9 cellular contexts compared by ENCODE assay signal in genomic region chr7:30136339-30136738, GRCh38. TPM values are rescaled to one million over a fixed set of nuclear protein-coding genes. Genes with fewer than 3 reads are reported as not detected.
DNase-seq lines count a peak whose midpoint lies in the region; ATAC-seq, FAIRE-seq and TF ChIP-seq lines count a peak whose summit lies in the region.
"Had no signal": no experiment of that assay in that cellular context is flagged by ENCODE, and none has a peak within 500 bp of the region (broad histone marks: within the 10 kb centered on the region; RNA-seq: fewer than 3 reads in every experiment).

No MANE protein-coding gene starts in this region.

- H3K9me3 ChIP-seq in A549, result no peaks in the 10 kb centered on the region

- 88% methylated on average over 24 of the region's 24 CpGs for WGBS in A549 (ENCODE audit: missing lambda C conversion rate)

- H3K4me1 ChIP-seq in A549, result peaks cover 4% of the 10 kb centered on the region; the same call in 1 of the 3 replicates

- no peak for TF ChIP-seq EP300 in A549 (IDR thresholded peaks at IDR 0.05)

- FAIRE-seq in A549 (lab: Jason Lieb, UNC) (no peak), D721Med (lab: Jason Lieb, UNC) (no peak)
- FAIRE-seq: colon had no signal

- H3K4me3 ChIP-seq in A549, result peak overlapping the region; percentile 86
- peak overlapping the region; percentile 96 for H3K4me3 ChIP-seq in HL-60 (replicated peaks; ENCODE audit: insufficient read depth, low read length)

- H3K4me1 Mint-ChIP-seq in central memory CD8-positive, alpha-beta T cell, result peaks cover 5% of the 10 kb centered on the region
- peaks cover 14% of the 10 kb centered on the region for H3K4me1 Mint-ChIP-seq in mesothelial cell of epicardium

- CTCF ChIA-PET in A549 (lab: Yijun Ruan, JAX), result interaction anchor here (1.0 to 1.5 kb wide), 3 partner anchors 18 to 215 kb away, joined by 3 to 7 read pairs (median 3); no protein-coding TSS in a partner anchor

- peak overlapping the region; percentile 90 for H3K27ac Mint-ChIP-seq in central memory CD8-positive, alpha-beta T cell (ENCODE audit: low read depth)
- no peak overlapping the region for H3K27ac Mint-ChIP-seq in mesothelial cell of epicardium

- DNase-seq in A549 (ENCODE audit: low read depth in 1 of 2, low spot score in 1 of 2) (no peak), HL-60 (ENCODE audit: low read depth in 1 of 2, low spot score in 1 of 2) (no peak), mesothelial cell of epicardium (ENCODE audit: low spot score in 2 of 2, unreplicated experiment in 2 of 2) (no peak), pons (ENCODE audit: low spot score) (no peak), NCI-H510A treated with DMSO at 0.1 percent for 48 hours (lab: John Stamatoyannopoulos, UW) (no peak), D721Med (ENCODE audit: insufficient read length, low spot score) (no peak)
- DNase-seq in central memory CD8-positive, alpha-beta T cell (ENCODE audit: low spot score in 2 of 2), result no peak

- TF ChIP-seq CTCF in A549 (IDR thresholded peaks at IDR 0.05), result no peak
- no peak for TF ChIP-seq CTCF in HL-60 (IDR thresholded peaks at IDR 0.05; ENCODE audit: insufficient read depth, low read length)
- no peak for TF ChIP-seq CTCF in mesothelial cell of epicardium (IDR thresholded peaks at IDR 0.05; ENCODE audit: unreplicated experiment)
- no peak for TF ChIP-seq CTCF in D721Med (IDR thresholded peaks at IDR 0.05; ENCODE audit: insufficient read depth, missing control alignments)

- peak overlapping the region; percentile 80 for H3K4me2 ChIP-seq in A549

- ATAC-seq in A549, result no peak
- no peak for ATAC-seq in central memory CD8-positive, alpha-beta T cell (replicated peaks; ENCODE audit: extremely low read depth, poor library complexity, severe bottlenecking)
- no peak for ATAC-seq in GM21723 (IDR thresholded peaks at IDR 0.05; ENCODE audit: unreplicated experiment)

- TF ChIP-seq POLR2A in A549 (IDR thresholded peaks at IDR 0.05; ENCODE audit: low read length), result no peak

- H3K27ac ChIP-seq in A549 (peak overlapping the region; percentile 69 to 87; a peak in 5 of 6 replicates), HL-60 (replicated peaks) (peak overlapping the region; percentile 82)

- H3K27me3 Mint-ChIP-seq in central memory CD8-positive, alpha-beta T cell, result no peaks in the 10 kb centered on the region
- H3K27me3 Mint-ChIP-seq in mesothelial cell of epicardium (ENCODE audit: low read depth), result peaks cover 6% of the 10 kb centered on the region

- H3K27me3 ChIP-seq in HL-60 (ENCODE audit: insufficient read depth, poor library complexity, severe bottlenecking), result no peaks in the 10 kb centered on the region

- POLR2A ChIA-PET in A549 (lab: Yijun Ruan, JAX), result no interaction called here

- H3K4me3 Mint-ChIP-seq in central memory CD8-positive, alpha-beta T cell, result peak overlapping the region; percentile 90
- H3K4me3 Mint-ChIP-seq in mesothelial cell of epicardium, result peak overlapping the region; percentile 91

- no peak for TF ChIP-seq RAD21 in A549 (conservative IDR thresholded peaks at IDR 0.05 in 1 of 2, IDR thresholded peaks at IDR 0.05 in 1 of 2)

- peaks cover 15% of the 10 kb centered on the region for H3K36me3 Mint-ChIP-seq in central memory CD8-positive, alpha-beta T cell (ENCODE audit: insufficient read depth)
- H3K36me3 Mint-ChIP-seq in mesothelial cell of epicardium, result no peaks in the 10 kb centered on the region

- no peaks in the 10 kb centered on the region for H3K9me3 Mint-ChIP-seq in central memory CD8-positive, alpha-beta T cell
- H3K9me3 Mint-ChIP-seq in mesothelial cell of epicardium, result no peaks in the 10 kb centered on the region

TF ChIP-seq in A549, 52 proteins besides CTCF, POLR2A, EP300 and RAD21:
- TF ChIP-seq ESRRA (IDR thresholded peaks at IDR 0.05; ENCODE audit: borderline replicate concordance, low read length) (no peak), NR3C1 (IDR thresholded peaks at IDR 0.05) (no peak), HOXB5 (CRISPR knock-in tag; IDR thresholded peaks at IDR 0.05) (no peak), FOXS1 (CRISPR knock-in tag; IDR thresholded peaks at IDR 0.05) (no peak), ZSCAN20 (CRISPR knock-in tag; IDR thresholded peaks at IDR 0.05) (no peak), TFCP2L1 (CRISPR knock-in tag; IDR thresholded peaks at IDR 0.05) (no peak), SMC3 (IDR thresholded peaks at IDR 0.05) (no peak), ZFP36 (IDR thresholded peaks at IDR 0.05; ENCODE audit: borderline replicate concordance, partially characterized antibody) (no peak), ZNF302 (CRISPR knock-in tag; IDR thresholded peaks at IDR 0.05) (no peak), GATA3 (IDR thresholded peaks at IDR 0.05; ENCODE audit: borderline replicate concordance) (no peak), BHLHE40 (IDR thresholded peaks at IDR 0.05; ENCODE audit: low read depth, low read length) (no peak), RCOR1 (IDR thresholded peaks at IDR 0.05; ENCODE audit: low read depth, low read length) (no peak), MYC (IDR thresholded peaks at IDR 0.05; ENCODE audit: borderline replicate concordance, low read length) (no peak), EHMT2 (IDR thresholded peaks at IDR 0.05; ENCODE audit: low read depth) (no peak), NPAS2 (CRISPR knock-in tag; IDR thresholded peaks at IDR 0.05; ENCODE audit: borderline replicate concordance) (no peak)
- TF ChIP-seq, protein P1, sequence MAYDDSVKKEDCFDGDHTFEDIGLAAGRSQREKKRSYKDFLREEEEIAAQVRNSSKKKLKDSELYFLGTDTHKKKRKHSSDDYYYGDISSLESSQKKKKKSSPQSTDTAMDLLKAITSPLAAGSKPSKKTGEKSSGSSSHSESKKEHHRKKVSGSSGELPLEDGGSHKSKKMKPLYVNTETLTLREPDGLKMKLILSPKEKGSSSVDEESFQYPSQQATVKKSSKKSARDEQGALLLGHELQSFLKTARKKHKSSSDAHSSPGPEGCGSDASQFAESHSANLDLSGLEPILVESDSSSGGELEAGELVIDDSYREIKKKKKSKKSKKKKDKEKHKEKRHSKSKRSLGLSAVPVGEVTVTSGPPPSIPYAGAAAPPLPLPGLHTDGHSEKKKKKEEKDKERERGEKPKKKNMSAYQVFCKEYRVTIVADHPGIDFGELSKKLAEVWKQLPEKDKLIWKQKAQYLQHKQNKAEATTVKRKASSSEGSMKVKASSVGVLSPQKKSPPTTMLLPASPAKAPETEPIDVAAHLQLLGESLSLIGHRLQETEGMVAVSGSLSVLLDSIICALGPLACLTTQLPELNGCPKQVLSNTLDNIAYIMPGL (CRISPR knock-in tag; IDR thresholded peaks at IDR 0.05; ENCODE audit: borderline replicate concordance), result no peak
- TF ChIP-seq, protein P2, sequence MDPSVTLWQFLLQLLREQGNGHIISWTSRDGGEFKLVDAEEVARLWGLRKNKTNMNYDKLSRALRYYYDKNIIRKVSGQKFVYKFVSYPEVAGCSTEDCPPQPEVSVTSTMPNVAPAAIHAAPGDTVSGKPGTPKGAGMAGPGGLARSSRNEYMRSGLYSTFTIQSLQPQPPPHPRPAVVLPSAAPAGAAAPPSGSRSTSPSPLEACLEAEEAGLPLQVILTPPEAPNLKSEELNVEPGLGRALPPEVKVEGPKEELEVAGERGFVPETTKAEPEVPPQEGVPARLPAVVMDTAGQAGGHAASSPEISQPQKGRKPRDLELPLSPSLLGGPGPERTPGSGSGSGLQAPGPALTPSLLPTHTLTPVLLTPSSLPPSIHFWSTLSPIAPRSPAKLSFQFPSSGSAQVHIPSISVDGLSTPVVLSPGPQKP (IDR thresholded peaks at IDR 0.05; ENCODE audit: low read depth, low read length), result no peak
- TF ChIP-seq, protein P3, sequence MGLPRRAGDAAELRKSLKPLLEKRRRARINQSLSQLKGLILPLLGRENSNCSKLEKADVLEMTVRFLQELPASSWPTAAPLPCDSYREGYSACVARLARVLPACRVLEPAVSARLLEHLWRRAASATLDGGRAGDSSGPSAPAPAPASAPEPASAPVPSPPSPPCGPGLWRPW (IDR thresholded peaks at IDR 0.05), result no peak
- TF ChIP-seq, protein P4, sequence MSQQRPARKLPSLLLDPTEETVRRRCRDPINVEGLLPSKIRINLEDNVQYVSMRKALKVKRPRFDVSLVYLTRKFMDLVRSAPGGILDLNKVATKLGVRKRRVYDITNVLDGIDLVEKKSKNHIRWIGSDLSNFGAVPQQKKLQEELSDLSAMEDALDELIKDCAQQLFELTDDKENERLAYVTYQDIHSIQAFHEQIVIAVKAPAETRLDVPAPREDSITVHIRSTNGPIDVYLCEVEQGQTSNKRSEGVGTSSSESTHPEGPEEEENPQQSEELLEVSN (IDR thresholded peaks at IDR 0.05; ENCODE audit: borderline replicate concordance, low read depth), result no peak
- TF ChIP-seq, protein P5, sequence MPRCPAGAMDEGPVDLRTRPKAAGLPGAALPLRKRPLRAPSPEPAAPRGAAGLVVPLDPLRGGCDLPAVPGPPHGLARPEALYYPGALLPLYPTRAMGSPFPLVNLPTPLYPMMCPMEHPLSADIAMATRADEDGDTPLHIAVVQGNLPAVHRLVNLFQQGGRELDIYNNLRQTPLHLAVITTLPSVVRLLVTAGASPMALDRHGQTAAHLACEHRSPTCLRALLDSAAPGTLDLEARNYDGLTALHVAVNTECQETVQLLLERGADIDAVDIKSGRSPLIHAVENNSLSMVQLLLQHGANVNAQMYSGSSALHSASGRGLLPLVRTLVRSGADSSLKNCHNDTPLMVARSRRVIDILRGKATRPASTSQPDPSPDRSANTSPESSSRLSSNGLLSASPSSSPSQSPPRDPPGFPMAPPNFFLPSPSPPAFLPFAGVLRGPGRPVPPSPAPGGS (IDR thresholded peaks at IDR 0.05), result no peak

RNA-seq across cellular contexts. Expression of gene MTURN, which starts 1.6 kb away (rescaled TPM):
- polyA plus RNA-seq in A549 (2011; rRNA removed), result 2.5 and 2.7 TPM in 2 replicates
- 1.1 and 1.5 TPM in 2 replicates for polyA plus RNA-seq in A549 (2012; cell fraction: cytosol; rRNA removed)
- 1.2 and 1.5 TPM in 2 replicates for polyA plus RNA-seq in A549 (2012; cell fraction: nucleus; rRNA removed)
- 2.2 to 2.4 TPM (median 2.3 TPM) in 3 replicates for polyA plus RNA-seq in A549 (2017; fragmentation: RNase III; extraction: RNeasy Plus Mini Kit Qiagen cat#74134 plus additional on column Dnase treatment)
- 1.4 and 1.6 TPM in 2 replicates for polyA minus RNA-seq in A549 (2011; rRNA and poly(A)+ RNA removed)
- 20.5 to 24.5 TPM (median 24.2 TPM) in 3 replicates for total RNA-seq in mesothelial cell of epicardium
